Comparison of ENCODE assay signal across 1 cellular context in the genomic region with DNA sequence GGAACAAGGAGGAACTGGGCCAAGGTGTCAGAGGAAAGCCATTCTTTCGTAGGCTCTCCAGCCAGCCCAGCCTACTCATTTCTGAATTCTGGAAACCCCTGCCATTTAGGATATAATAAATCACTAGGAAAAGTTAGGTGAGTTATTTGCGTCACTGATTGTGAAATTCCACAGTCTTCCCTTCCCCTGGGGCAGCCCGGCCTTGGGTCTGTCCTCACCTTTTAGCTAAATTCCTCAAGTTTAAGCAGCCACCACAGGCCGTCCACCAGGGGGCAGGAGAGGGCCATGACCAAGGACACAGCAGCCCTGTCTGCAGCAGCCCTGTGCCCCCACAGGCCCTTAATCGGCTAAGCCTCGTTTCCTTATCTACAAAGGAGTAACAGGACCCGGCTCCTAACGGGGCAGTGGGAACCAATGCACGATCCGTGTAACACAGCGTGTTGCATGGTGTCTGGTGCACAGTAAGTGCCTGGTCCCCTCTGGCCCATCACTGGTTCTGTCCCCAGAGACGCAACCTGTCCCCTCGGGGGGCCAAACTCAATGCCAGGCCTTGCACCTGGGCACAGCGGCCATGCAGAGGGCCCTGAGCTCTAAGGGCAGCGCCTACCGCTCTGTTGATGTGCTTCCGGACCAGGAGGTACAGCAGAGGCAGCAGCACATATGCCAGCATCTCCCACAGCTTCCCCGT.
TF ChIP-seq lines count a peak whose summit lies in the region.

No MANE protein-coding gene starts in this region.

TF ChIP-seq in HepG2, 621 proteins besides CTCF, POLR2A, EP300 and RAD21 (continued from another document and continues in another):
- TF ChIP-seq MIXL1 (CRISPR knock-in tag; IDR thresholded peaks at IDR 0.05) (peak; percentile 43; the same call in 1 of the 2 replicates), NR2F1 (CRISPR knock-in tag; IDR thresholded peaks at IDR 0.05) (no peak), ZNF143 (CRISPR knock-in tag; IDR thresholded peaks at IDR 0.05) (no peak), SCMH1 (CRISPR knock-in tag; IDR thresholded peaks at IDR 0.05; ENCODE audit: borderline replicate concordance) (no peak), ZNF225 (CRISPR knock-in tag; IDR thresholded peaks at IDR 0.05) (no peak), MAFF (IDR thresholded peaks at IDR 0.05; ENCODE audit: low read depth, low read length) (no peak), ZNF441 (CRISPR knock-in tag; IDR thresholded peaks at IDR 0.05; ENCODE audit: borderline replicate concordance) (no peak), GZF1 (CRISPR knock-in tag; IDR thresholded peaks at IDR 0.05) (no peak; the same call in 1 of the 2 replicates), ATAD3A (CRISPR knock-in tag; IDR thresholded peaks at IDR 0.05) (no peak), REL (CRISPR knock-in tag; conservative IDR thresholded peaks at IDR 0.05) (no peak), FOSL2 (CRISPR knock-in tag; IDR thresholded peaks at IDR 0.05) (peak; percentile 46; the same call in 1 of the 2 replicates), NFE2 (CRISPR knock-in tag; IDR thresholded peaks at IDR 0.05) (no peak), ZNF83 (CRISPR knock-in tag; IDR thresholded peaks at IDR 0.05; ENCODE audit: borderline replicate concordance) (no peak), ZNF335 (CRISPR knock-in tag; IDR thresholded peaks at IDR 0.05) (no peak), ZSCAN31 (CRISPR knock-in tag; IDR thresholded peaks at IDR 0.05; ENCODE audit: low read depth) (0 out of 2 replicates have a peak, but pooled peaks have one; percentile 55), ZNF782 (CRISPR knock-in tag; IDR thresholded peaks at IDR 0.05; ENCODE audit: borderline replicate concordance) (peak; percentile 31; the same call in 1 of the 2 replicates), ZFP37 (CRISPR knock-in tag; IDR thresholded peaks at IDR 0.05; ENCODE audit: borderline replicate concordance) (no peak), LCORL (IDR thresholded peaks at IDR 0.05) (no peak), LCORL (CRISPR knock-in tag; IDR thresholded peaks at IDR 0.05) (peak; percentile 92), ZFP62 (CRISPR knock-in tag; IDR thresholded peaks at IDR 0.05) (no peak), SKI (IDR thresholded peaks at IDR 0.05; ENCODE audit: partially characterized antibody) (no peak), ZNF891 (CRISPR knock-in tag; IDR thresholded peaks at IDR 0.05) (peak; percentile 93), ERF (CRISPR knock-in tag; IDR thresholded peaks at IDR 0.05) (peak; percentile 42; the same call in 1 of the 2 replicates), HMGA1 (CRISPR knock-in tag; conservative IDR thresholded peaks at IDR 0.05) (no peak), ZNF615 (CRISPR knock-in tag; IDR thresholded peaks at IDR 0.05; ENCODE audit: borderline replicate concordance) (no peak), TARDBP (CRISPR knock-in tag; IDR thresholded peaks at IDR 0.05) (no peak), RFX1 (IDR thresholded peaks at IDR 0.05) (no peak), POLR2G (IDR thresholded peaks at IDR 0.05; ENCODE audit: low read depth, low read length) (no peak), ZNF383 (CRISPR knock-in tag; IDR thresholded peaks at IDR 0.05; ENCODE audit: borderline replicate concordance) (0 out of 2 replicates have a peak, but pooled peaks have one; percentile 49), NKX3-1 (CRISPR knock-in tag; IDR thresholded peaks at IDR 0.05) (no peak), RELA (CRISPR knock-in tag; IDR thresholded peaks at IDR 0.05) (no peak), HOXA9 (CRISPR knock-in tag; IDR thresholded peaks at IDR 0.05; ENCODE audit: borderline replicate concordance) (no peak), RXRB (CRISPR knock-in tag; IDR thresholded peaks at IDR 0.05; ENCODE audit: borderline replicate concordance) (peak; percentile 12; the same call in 1 of the 2 replicates), ZNF430 (CRISPR knock-in tag; IDR thresholded peaks at IDR 0.05) (0 out of 2 replicates have a peak, but pooled peaks have one; percentile 41), MTA1 (CRISPR knock-in tag; IDR thresholded peaks at IDR 0.05; ENCODE audit: borderline replicate concordance) (peak; percentile 78; the same call in 1 of the 2 replicates), TSC22D2 (CRISPR knock-in tag; IDR thresholded peaks at IDR 0.05; ENCODE audit: borderline replicate concordance) (no peak), PRMT3 (CRISPR knock-in tag; IDR thresholded peaks at IDR 0.05; ENCODE audit: borderline replicate concordance, low read depth) (no peak), SMC3 (IDR thresholded peaks at IDR 0.05; ENCODE audit: low read length) (peak; percentile 59), ZC3H13 (CRISPR knock-in tag; IDR thresholded peaks at IDR 0.05) (no peak), KLF6 (CRISPR knock-in tag; IDR thresholded peaks at IDR 0.05) (0 out of 2 replicates have a peak, but pooled peaks have one; percentile 49), ISX (CRISPR knock-in tag; conservative IDR thresholded peaks at IDR 0.05) (no peak)
- TF ChIP-seq, protein P1, sequence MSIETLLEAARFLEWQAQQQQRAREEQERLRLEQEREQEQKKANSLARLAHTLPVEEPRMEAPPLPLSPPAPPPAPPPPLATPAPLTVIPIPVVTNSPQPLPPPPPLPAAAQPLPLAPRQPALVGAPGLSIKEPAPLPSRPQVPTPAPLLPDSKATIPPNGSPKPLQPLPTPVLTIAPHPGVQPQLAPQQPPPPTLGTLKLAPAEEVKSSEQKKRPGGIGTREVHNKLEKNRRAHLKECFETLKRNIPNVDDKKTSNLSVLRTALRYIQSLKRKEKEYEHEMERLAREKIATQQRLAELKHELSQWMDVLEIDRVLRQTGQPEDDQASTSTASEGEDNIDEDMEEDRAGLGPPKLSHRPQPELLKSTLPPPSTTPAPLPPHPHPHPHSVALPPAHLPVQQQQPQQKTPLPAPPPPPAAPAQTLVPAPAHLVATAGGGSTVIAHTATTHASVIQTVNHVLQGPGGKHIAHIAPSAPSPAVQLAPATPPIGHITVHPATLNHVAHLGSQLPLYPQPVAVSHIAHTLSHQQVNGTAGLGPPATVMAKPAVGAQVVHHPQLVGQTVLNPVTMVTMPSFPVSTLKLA (IDR thresholded peaks at IDR 0.05), result no peak
- TF ChIP-seq, protein P2, sequence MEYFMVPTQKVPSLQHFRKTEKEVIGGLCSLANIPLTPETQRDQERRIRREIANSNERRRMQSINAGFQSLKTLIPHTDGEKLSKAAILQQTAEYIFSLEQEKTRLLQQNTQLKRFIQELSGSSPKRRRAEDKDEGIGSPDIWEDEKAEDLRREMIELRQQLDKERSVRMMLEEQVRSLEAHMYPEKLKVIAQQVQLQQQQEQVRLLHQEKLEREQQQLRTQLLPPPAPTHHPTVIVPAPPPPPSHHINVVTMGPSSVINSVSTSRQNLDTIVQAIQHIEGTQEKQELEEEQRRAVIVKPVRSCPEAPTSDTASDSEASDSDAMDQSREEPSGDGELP (IDR thresholded peaks at IDR 0.05; ENCODE audit: borderline replicate concordance, low read depth), result peak; percentile 26; the same call in 1 of the 2 replicates
- TF ChIP-seq, protein P3, sequence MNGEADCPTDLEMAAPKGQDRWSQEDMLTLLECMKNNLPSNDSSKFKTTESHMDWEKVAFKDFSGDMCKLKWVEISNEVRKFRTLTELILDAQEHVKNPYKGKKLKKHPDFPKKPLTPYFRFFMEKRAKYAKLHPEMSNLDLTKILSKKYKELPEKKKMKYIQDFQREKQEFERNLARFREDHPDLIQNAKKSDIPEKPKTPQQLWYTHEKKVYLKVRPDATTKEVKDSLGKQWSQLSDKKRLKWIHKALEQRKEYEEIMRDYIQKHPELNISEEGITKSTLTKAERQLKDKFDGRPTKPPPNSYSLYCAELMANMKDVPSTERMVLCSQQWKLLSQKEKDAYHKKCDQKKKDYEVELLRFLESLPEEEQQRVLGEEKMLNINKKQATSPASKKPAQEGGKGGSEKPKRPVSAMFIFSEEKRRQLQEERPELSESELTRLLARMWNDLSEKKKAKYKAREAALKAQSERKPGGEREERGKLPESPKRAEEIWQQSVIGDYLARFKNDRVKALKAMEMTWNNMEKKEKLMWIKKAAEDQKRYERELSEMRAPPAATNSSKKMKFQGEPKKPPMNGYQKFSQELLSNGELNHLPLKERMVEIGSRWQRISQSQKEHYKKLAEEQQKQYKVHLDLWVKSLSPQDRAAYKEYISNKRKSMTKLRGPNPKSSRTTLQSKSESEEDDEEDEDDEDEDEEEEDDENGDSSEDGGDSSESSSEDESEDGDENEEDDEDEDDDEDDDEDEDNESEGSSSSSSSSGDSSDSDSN (CRISPR knock-in tag; IDR thresholded peaks at IDR 0.05), result 0 out of 2 replicates have a peak, but pooled peaks have one; percentile 18
- TF ChIP-seq, protein P4, sequence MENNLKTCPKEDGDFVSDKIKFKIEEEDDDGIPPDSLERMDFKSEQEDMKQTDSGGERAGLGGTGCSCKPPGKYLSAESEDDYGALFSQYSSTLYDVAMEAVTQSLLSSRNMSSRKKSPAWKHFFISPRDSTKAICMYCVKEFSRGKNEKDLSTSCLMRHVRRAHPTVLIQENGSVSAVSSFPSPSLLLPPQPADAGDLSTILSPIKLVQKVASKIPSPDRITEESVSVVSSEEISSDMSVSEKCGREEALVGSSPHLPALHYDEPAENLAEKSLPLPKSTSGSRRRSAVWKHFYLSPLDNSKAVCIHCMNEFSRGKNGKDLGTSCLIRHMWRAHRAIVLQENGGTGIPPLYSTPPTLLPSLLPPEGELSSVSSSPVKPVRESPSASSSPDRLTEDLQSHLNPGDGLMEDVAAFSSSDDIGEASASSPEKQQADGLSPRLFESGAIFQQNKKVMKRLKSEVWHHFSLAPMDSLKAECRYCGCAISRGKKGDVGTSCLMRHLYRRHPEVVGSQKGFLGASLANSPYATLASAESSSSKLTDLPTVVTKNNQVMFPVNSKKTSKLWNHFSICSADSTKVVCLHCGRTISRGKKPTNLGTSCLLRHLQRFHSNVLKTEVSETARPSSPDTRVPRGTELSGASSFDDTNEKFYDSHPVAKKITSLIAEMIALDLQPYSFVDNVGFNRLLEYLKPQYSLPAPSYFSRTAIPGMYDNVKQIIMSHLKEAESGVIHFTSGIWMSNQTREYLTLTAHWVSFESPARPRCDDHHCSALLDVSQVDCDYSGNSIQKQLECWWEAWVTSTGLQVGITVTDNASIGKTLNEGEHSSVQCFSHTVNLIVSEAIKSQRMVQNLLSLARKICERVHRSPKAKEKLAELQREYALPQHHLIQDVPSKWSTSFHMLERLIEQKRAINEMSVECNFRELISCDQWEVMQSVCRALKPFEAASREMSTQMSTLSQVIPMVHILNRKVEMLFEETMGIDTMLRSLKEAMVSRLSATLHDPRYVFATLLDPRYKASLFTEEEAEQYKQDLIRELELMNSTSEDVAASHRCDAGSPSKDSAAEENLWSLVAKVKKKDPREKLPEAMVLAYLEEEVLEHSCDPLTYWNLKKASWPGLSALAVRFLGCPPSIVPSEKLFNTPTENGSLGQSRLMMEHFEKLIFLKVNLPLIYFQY (CRISPR knock-in tag; IDR thresholded peaks at IDR 0.05; ENCODE audit: borderline replicate concordance), result no peak; the same call in 1 of the 2 replicates
- TF ChIP-seq, protein P5, sequence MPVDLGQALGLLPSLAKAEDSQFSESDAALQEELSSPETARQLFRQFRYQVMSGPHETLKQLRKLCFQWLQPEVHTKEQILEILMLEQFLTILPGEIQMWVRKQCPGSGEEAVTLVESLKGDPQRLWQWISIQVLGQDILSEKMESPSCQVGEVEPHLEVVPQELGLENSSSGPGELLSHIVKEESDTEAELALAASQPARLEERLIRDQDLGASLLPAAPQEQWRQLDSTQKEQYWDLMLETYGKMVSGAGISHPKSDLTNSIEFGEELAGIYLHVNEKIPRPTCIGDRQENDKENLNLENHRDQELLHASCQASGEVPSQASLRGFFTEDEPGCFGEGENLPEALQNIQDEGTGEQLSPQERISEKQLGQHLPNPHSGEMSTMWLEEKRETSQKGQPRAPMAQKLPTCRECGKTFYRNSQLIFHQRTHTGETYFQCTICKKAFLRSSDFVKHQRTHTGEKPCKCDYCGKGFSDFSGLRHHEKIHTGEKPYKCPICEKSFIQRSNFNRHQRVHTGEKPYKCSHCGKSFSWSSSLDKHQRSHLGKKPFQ (CRISPR knock-in tag; IDR thresholded peaks at IDR 0.05; ENCODE audit: insufficient replicate concordance), result no peak
- TF ChIP-seq, protein P6, sequence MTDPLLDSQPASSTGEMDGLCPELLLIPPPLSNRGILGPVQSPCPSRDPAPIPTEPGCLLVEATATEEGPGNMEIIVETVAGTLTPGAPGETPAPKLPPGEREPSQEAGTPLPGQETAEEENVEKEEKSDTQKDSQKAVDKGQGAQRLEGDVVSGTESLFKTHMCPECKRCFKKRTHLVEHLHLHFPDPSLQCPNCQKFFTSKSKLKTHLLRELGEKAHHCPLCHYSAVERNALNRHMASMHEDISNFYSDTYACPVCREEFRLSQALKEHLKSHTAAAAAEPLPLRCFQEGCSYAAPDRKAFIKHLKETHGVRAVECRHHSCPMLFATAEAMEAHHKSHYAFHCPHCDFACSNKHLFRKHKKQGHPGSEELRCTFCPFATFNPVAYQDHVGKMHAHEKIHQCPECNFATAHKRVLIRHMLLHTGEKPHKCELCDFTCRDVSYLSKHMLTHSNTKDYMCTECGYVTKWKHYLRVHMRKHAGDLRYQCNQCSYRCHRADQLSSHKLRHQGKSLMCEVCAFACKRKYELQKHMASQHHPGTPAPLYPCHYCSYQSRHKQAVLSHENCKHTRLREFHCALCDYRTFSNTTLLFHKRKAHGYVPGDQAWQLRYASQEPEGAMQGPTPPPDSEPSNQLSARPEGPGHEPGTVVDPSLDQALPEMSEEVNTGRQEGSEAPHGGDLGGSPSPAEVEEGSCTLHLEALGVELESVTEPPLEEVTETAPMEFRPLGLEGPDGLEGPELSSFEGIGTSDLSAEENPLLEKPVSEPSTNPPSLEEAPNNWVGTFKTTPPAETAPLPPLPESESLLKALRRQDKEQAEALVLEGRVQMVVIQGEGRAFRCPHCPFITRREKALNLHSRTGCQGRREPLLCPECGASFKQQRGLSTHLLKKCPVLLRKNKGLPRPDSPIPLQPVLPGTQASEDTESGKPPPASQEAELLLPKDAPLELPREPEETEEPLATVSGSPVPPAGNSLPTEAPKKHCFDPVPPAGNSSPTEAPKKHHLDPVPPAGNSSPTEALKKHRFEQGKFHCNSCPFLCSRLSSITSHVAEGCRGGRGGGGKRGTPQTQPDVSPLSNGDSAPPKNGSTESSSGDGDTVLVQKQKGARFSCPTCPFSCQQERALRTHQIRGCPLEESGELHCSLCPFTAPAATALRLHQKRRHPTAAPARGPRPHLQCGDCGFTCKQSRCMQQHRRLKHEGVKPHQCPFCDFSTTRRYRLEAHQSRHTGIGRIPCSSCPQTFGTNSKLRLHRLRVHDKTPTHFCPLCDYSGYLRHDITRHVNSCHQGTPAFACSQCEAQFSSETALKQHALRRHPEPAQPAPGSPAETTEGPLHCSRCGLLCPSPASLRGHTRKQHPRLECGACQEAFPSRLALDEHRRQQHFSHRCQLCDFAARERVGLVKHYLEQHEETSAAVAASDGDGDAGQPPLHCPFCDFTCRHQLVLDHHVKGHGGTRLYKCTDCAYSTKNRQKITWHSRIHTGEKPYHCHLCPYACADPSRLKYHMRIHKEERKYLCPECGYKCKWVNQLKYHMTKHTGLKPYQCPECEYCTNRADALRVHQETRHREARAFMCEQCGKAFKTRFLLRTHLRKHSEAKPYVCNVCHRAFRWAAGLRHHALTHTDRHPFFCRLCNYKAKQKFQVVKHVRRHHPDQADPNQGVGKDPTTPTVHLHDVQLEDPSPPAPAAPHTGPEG (CRISPR knock-in tag; IDR thresholded peaks at IDR 0.05), result no peak
